In genomic region chr15:43791993-43792760, GRCh38 we compare ENCODE assay signal across 1 cellular context.
A peak's percentile ranks its signal among the peaks of the same experiment; 100 is the strongest.
TF ChIP-seq lines count a peak whose summit lies in the region.

SERF2 (plus strand) TSS chr15:43792320; CDS start chr15:43792377, 57 bp downstream.

TF ChIP-seq in HEK293, 187 proteins besides CTCF, POLR2A, EP300 and RAD21 (continued from another document and continues in another):
- TF ChIP-seq ZNF280D (tag by site-specific recombination; IDR thresholded peaks at IDR 0.05) = no peak
- TF ChIP-seq ZBTB20 (tag by site-specific recombination; IDR thresholded peaks at IDR 0.05) = no peak
- no peak for TF ChIP-seq ZNF16 (tag by site-specific recombination; IDR thresholded peaks at IDR 0.05; ENCODE audit: low read depth)
- TF ChIP-seq HOXD13 (CRISPR knock-in tag; IDR thresholded peaks at IDR 0.05; ENCODE audit: borderline replicate concordance) = no peak
- no peak for TF ChIP-seq ZNF274 (IDR thresholded peaks at IDR 0.05; ENCODE audit: low read length)
- TF ChIP-seq ZNF274 (tag by site-specific recombination; IDR thresholded peaks at IDR 0.05; ENCODE audit: borderline replicate concordance) = no peak
- TF ChIP-seq TCF7L2 (IDR thresholded peaks at IDR 0.05; ENCODE audit: borderline replicate concordance, low read depth, low read length) = no peak
- peak; percentile 22; the same call in 1 of the 2 replicates for TF ChIP-seq ZIC2 (tag by site-specific recombination; IDR thresholded peaks at IDR 0.05)
- no peak for TF ChIP-seq ZNF639 (tag by site-specific recombination; IDR thresholded peaks at IDR 0.05)
- no peak for TF ChIP-seq GLI4 (tag by site-specific recombination; IDR thresholded peaks at IDR 0.05)
- TF ChIP-seq ZNF48 (tag by site-specific recombination; IDR thresholded peaks at IDR 0.05) = no peak
- TF ChIP-seq ZNF362 (tag by site-specific recombination; IDR thresholded peaks at IDR 0.05) = no peak
- no peak for TF ChIP-seq MZF1 (tag by site-specific recombination; IDR thresholded peaks at IDR 0.05; ENCODE audit: borderline replicate concordance)
- TF ChIP-seq FEZF1 (tag by site-specific recombination; IDR thresholded peaks at IDR 0.05) = no peak
- peak; percentile 61 for TF ChIP-seq GLIS2 (tag by site-specific recombination; IDR thresholded peaks at IDR 0.05)
- no peak for TF ChIP-seq ZNF398 (tag by site-specific recombination; IDR thresholded peaks at IDR 0.05)
- peak; percentile 53; the same call in 1 of the 2 replicates for TF ChIP-seq KLF16 (tag by site-specific recombination; IDR thresholded peaks at IDR 0.05)
- no peak for TF ChIP-seq ZNF518A (tag by site-specific recombination; conservative IDR thresholded peaks at IDR 0.05; ENCODE audit: low read depth)
- TF ChIP-seq ZNF670 (tag by site-specific recombination; IDR thresholded peaks at IDR 0.05; ENCODE audit: low read depth) = no peak
- TF ChIP-seq YY1 (tag by site-specific recombination; IDR thresholded peaks at IDR 0.05) = no peak; the same call in 1 of the 2 replicates
- TF ChIP-seq ZNF37A (tag by site-specific recombination; IDR thresholded peaks at IDR 0.05) = no peak
- no peak for TF ChIP-seq HOXC10 (CRISPR knock-in tag; IDR thresholded peaks at IDR 0.05)
- peak; percentile 70 for TF ChIP-seq ZBTB17 (tag by site-specific recombination; IDR thresholded peaks at IDR 0.05)
- TF ChIP-seq ZNF830 (tag by site-specific recombination; IDR thresholded peaks at IDR 0.05; ENCODE audit: low read depth) = no peak
- no peak for TF ChIP-seq ZNF513 (tag by site-specific recombination; IDR thresholded peaks at IDR 0.05)
- no peak for TF ChIP-seq ZNF155 (tag by site-specific recombination; IDR thresholded peaks at IDR 0.05)
- no peak for TF ChIP-seq ZNF510 (tag by site-specific recombination; IDR thresholded peaks at IDR 0.05; ENCODE audit: insufficient replicate concordance)
- TF ChIP-seq SCRT1 (tag by site-specific recombination; IDR thresholded peaks at IDR 0.05; ENCODE audit: borderline replicate concordance) = no peak
- no peak for TF ChIP-seq ZBTB1 (tag by site-specific recombination; IDR thresholded peaks at IDR 0.05)
- no peak; the same call in 1 of the 2 replicates for TF ChIP-seq ZNF76 (tag by site-specific recombination; IDR thresholded peaks at IDR 0.05; ENCODE audit: borderline replicate concordance, low read depth)
- no peak for TF ChIP-seq ZNF660 (tag by site-specific recombination; IDR thresholded peaks at IDR 0.05)
- TF ChIP-seq HIC1 (tag by site-specific recombination; IDR thresholded peaks at IDR 0.05) = peak; percentile 80
- no peak for TF ChIP-seq ZNF658 (tag by site-specific recombination; IDR thresholded peaks at IDR 0.05)
- TF ChIP-seq ZNF221 (tag by site-specific recombination; IDR thresholded peaks at IDR 0.05; ENCODE audit: borderline replicate concordance) = no peak
- no peak for TF ChIP-seq ZNF121 (tag by site-specific recombination; IDR thresholded peaks at IDR 0.05)
- TF ChIP-seq ZNF423 (tag by site-specific recombination; IDR thresholded peaks at IDR 0.05) = no peak
- TF ChIP-seq ZNF555 (tag by site-specific recombination; conservative IDR thresholded peaks at IDR 0.05) = no peak
- TF ChIP-seq ZNF677 (tag by site-specific recombination; IDR thresholded peaks at IDR 0.05) = no peak
- TF ChIP-seq INSM2 (tag by site-specific recombination; IDR thresholded peaks at IDR 0.05) = no peak
- no peak for TF ChIP-seq ZSCAN4 (tag by site-specific recombination; IDR thresholded peaks at IDR 0.05)
- TF ChIP-seq ZNF132 (tag by site-specific recombination; IDR thresholded peaks at IDR 0.05; ENCODE audit: borderline replicate concordance) = no peak
